In genomic region chr13:94933230-94933751, GRCh38 we compare ENCODE assay signal across 16 cellular contexts.
"Had no signal": no experiment of that assay in that cellular context is flagged by ENCODE, and none has a peak within 500 bp of the region (broad histone marks: within the 10 kb centered on the region; RNA-seq: fewer than 3 reads in every experiment).

No MANE protein-coding gene starts in this region.

- FAIRE-seq: endothelial cell of umbilical vein, frontal cortex, islet of Langerhans, small intestine had no signal

- ATAC-seq: heart left ventricle; naive thymus-derived CD8-positive, alpha-beta T cell had no signal

- H3K27me3 ChIP-seq: colonic mucosa, heart left ventricle, ovary, right atrium auricular region had no signal

- H3K4me3 ChIP-seq: colonic mucosa, heart left ventricle, ovary, right atrium auricular region had no signal

- DNase-seq: colonic mucosa; dermis blood vessel endothelial cell; heart left ventricle; hippocampal formation; kidney glomerular epithelial cell; naive thymus-derived CD8-positive, alpha-beta T cell; nucleus accumbens; ovary; small intestine; stimulated activated CD4-positive, alpha-beta T cell treated with anti-CD3 and anti-CD28 coated beads, Interleukin-12 subunit alpha, Interleukin-12 subunit beta, amount 100 ng/mL, for 4 hours; stimulated activated naive CD4-positive, alpha-beta T cell treated with Interleukin-2 at 50 U/mL for 16 hours; trophoblast cell had no signal

- H3K27ac Mint-ChIP-seq: naive thymus-derived CD8-positive, alpha-beta T cell had no signal

- H3K36me3 ChIP-seq: colonic mucosa, heart left ventricle, ovary, right atrium auricular region had no signal

- H3K4me1 ChIP-seq: colonic mucosa, heart left ventricle, right atrium auricular region had no signal

- H3K27ac ChIP-seq: colonic mucosa, heart left ventricle, ovary, right atrium auricular region had no signal

- H3K9me3 ChIP-seq: colonic mucosa, ovary had no signal

- H3K4me1 Mint-ChIP-seq: naive thymus-derived CD8-positive, alpha-beta T cell had no signal

- H3K4me3 Mint-ChIP-seq: naive thymus-derived CD8-positive, alpha-beta T cell had no signal
